ENCODE assay signal across 17 cellular contexts in the genomic region with DNA sequence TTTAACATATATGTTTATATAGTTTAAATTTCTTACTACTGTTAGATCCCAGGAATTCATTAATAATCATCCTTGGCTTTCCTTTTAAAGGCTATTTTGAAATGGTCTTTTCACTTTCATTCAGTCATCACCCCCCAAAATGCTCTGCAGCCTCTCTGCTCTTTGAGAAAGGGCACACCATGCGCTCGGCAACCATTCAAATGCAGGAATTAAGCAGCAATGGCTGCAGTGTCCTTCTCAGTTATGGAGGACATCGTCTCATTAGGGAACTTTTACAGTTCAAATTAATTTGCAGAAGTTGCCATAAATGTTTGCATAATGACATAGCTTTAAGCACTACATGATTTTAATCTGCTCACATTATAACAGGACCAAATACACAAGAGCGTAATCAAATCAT. TPM values are rescaled to one million over a fixed set of nuclear protein-coding genes. Genes with fewer than 3 reads are reported as not detected.
DNase-seq lines count a peak whose midpoint lies in the region; ATAC-seq and TF ChIP-seq lines count a peak whose summit lies in the region.
"Had no signal": no experiment of that assay in that cellular context is flagged by ENCODE, and none has a peak within 500 bp of the region (broad histone marks: within the 10 kb centered on the region; RNA-seq: fewer than 3 reads in every experiment).

No MANE protein-coding gene starts in this region.

- TF ChIP-seq CTCF in activated CD8-positive, alpha-beta T cell treated with anti-CD3 and anti-CD28 coated beads for 36 hours (IDR thresholded peaks at IDR 0.05), result no peak
- no peak for TF ChIP-seq CTCF in brain (conservative IDR thresholded peaks at IDR 0.05)
- no peak for TF ChIP-seq CTCF in progenitor cell of endocrine pancreas (IDR thresholded peaks at IDR 0.05; ENCODE audit: unreplicated experiment)

- peaks cover 56% of the 10 kb centered on the region for H3K4me1 Mint-ChIP-seq in activated CD8-positive, alpha-beta T cell treated with anti-CD3 and anti-CD28 coated beads for 36 hours (ENCODE audit: low read depth)
- peaks cover 39% of the 10 kb centered on the region for H3K4me1 Mint-ChIP-seq in activated CD8-positive, alpha-beta T cell treated with anti-CD3 and anti-CD28 coated beads, Interleukin-2, amount 10 ng/mL, durations not matched to agents 7 days and 5 days (ENCODE audit: low read depth)
- peaks cover 31 to 57% (median 51%) of the 10 kb centered on the region in 4 donors for H3K4me1 Mint-ChIP-seq in CD4-positive, CD25-positive, alpha-beta regulatory T cell
- peaks cover 70% of the 10 kb centered on the region for H3K4me1 Mint-ChIP-seq in brain
- H3K4me1 Mint-ChIP-seq in progenitor cell of endocrine pancreas (ENCODE audit: low read depth), result peaks cover 16% of the 10 kb centered on the region

- H3K27me3 ChIP-seq in CD4-positive, CD25-positive, alpha-beta regulatory T cell (ENCODE audit: control insufficient read depth, insufficient read depth, low read length), result no peaks in the 10 kb centered on the region
- H3K27me3 ChIP-seq in H7 (ENCODE audit: control insufficient read depth, insufficient read depth, low read length), result peaks cover 33% of the 10 kb centered on the region

- H3K27me3 Mint-ChIP-seq in activated CD8-positive, alpha-beta T cell treated with anti-CD3 and anti-CD28 coated beads for 36 hours, result no peaks in the 10 kb centered on the region
- no peaks in the 10 kb centered on the region for H3K27me3 Mint-ChIP-seq in activated CD8-positive, alpha-beta T cell treated with anti-CD3 and anti-CD28 coated beads, Interleukin-2, amount 10 ng/mL, durations not matched to agents 7 days and 5 days (ENCODE audit: low read depth)
- H3K27me3 Mint-ChIP-seq in CD4-positive, CD25-positive, alpha-beta regulatory T cell, result no peaks in the 10 kb centered on the region
- no peaks in the 10 kb centered on the region for H3K27me3 Mint-ChIP-seq in brain
- no peaks in the 10 kb centered on the region for H3K27me3 Mint-ChIP-seq in progenitor cell of endocrine pancreas
- H3K27me3 Mint-ChIP-seq: B cell; CD4-positive, alpha-beta memory T cell; IgD-negative memory B cell had no signal

- H3K36me3 Mint-ChIP-seq in activated CD8-positive, alpha-beta T cell treated with anti-CD3 and anti-CD28 coated beads for 36 hours (ENCODE audit: low read depth), result peaks cover 56% of the 10 kb centered on the region
- peaks cover 73% of the 10 kb centered on the region for H3K36me3 Mint-ChIP-seq in activated CD8-positive, alpha-beta T cell treated with anti-CD3 and anti-CD28 coated beads, Interleukin-2, amount 10 ng/mL, durations not matched to agents 7 days and 5 days (ENCODE audit: low read depth)
- H3K36me3 Mint-ChIP-seq in CD4-positive, CD25-positive, alpha-beta regulatory T cell, result peaks cover 56% of the 10 kb centered on the region
- H3K36me3 Mint-ChIP-seq in brain, result peaks cover 67% of the 10 kb centered on the region
- H3K36me3 Mint-ChIP-seq in progenitor cell of endocrine pancreas (ENCODE audit: insufficient read depth), result peaks cover 14% of the 10 kb centered on the region
- H3K36me3 Mint-ChIP-seq: IgD-negative memory B cell had no signal

- POLR2A ChIA-PET in activated CD8-positive, alpha-beta T cell treated with anti-CD3 and anti-CD28 coated beads for 36 hours (lab: Charles Lee), result no interaction called here
- POLR2A ChIA-PET in activated CD8-positive, alpha-beta T cell treated with anti-CD3 and anti-CD28 coated beads, Interleukin-2, amount 10 ng/mL, durations not matched to agents 7 days and 5 days (lab: Charles Lee), result interaction anchor here (0.6 kb wide), 1 partner anchor 36 kb away, joined by 3 read pairs; no protein-coding TSS in a partner anchor

- no peak for DNase-seq in activated CD8-positive, alpha-beta T cell treated with anti-CD3 and anti-CD28 coated beads for 36 hours
- DNase-seq in activated CD8-positive, alpha-beta T cell treated with anti-CD3 and anti-CD28 coated beads, Interleukin-2, amount 10 ng/mL, durations not matched to agents 7 days and 5 days, result no peak
- no peak for DNase-seq in CD4-positive, CD25-positive, alpha-beta regulatory T cell
- peak; percentile 30 for DNase-seq in H7
- no peak for DNase-seq in progenitor cell of endocrine pancreas (ENCODE audit: low spot score, unreplicated experiment)
- DNase-seq in MV-4-11 (lab: John Stamatoyannopoulos, UW), result no peak
- DNase-seq: C1 segment of cervical spinal cord; CD4-positive, alpha-beta memory T cell; DMS153; EL; GDM1 had no signal

- H3K9me3 ChIP-seq in CD4-positive, CD25-positive, alpha-beta regulatory T cell (ENCODE audit: control insufficient read depth in 2 of 2, low read length in 2 of 2), result no peaks in the 10 kb centered on the region

- CTCF ChIA-PET in activated CD8-positive, alpha-beta T cell treated with anti-CD3 and anti-CD28 coated beads for 36 hours (lab: Charles Lee), result no interaction called here
- CTCF ChIA-PET in activated CD8-positive, alpha-beta T cell treated with anti-CD3 and anti-CD28 coated beads, Interleukin-2, amount 10 ng/mL, durations not matched to agents 7 days and 5 days (lab: Charles Lee), result no interaction called here

- peaks cover 76% of the 10 kb centered on the region for H3K36me3 ChIP-seq in CD4-positive, CD25-positive, alpha-beta regulatory T cell (ENCODE audit: control insufficient read depth, insufficient read depth, low read length)
- H3K36me3 ChIP-seq in H7 (replicated peaks; ENCODE audit: control insufficient read depth, insufficient read depth, low read length), result peaks cover 8% of the 10 kb centered on the region

- H3K4me3 Mint-ChIP-seq in activated CD8-positive, alpha-beta T cell treated with anti-CD3 and anti-CD28 coated beads for 36 hours, result no peak overlapping the region
- H3K4me3 Mint-ChIP-seq in activated CD8-positive, alpha-beta T cell treated with anti-CD3 and anti-CD28 coated beads, Interleukin-2, amount 10 ng/mL, durations not matched to agents 7 days and 5 days, result no peak overlapping the region
- peak overlapping the region in 2 of 4 donors; percentile 0 to 51 for H3K4me3 Mint-ChIP-seq in CD4-positive, CD25-positive, alpha-beta regulatory T cell
- H3K4me3 Mint-ChIP-seq in brain (peak overlapping the region in 4 of 5 experiments; percentile 25 to 47 (median 28)), progenitor cell of endocrine pancreas (ENCODE audit: low read depth) (no peak overlapping the region)
- H3K4me3 Mint-ChIP-seq: B cell, IgD-negative memory B cell had no signal

- H3K9me3 Mint-ChIP-seq in activated CD8-positive, alpha-beta T cell treated with anti-CD3 and anti-CD28 coated beads for 36 hours, result no peaks in the 10 kb centered on the region
- no peaks in the 10 kb centered on the region for H3K9me3 Mint-ChIP-seq in activated CD8-positive, alpha-beta T cell treated with anti-CD3 and anti-CD28 coated beads, Interleukin-2, amount 10 ng/mL, durations not matched to agents 7 days and 5 days (ENCODE audit: insufficient read depth)
- no peaks in the 10 kb centered on the region for H3K9me3 Mint-ChIP-seq in CD4-positive, CD25-positive, alpha-beta regulatory T cell
- H3K9me3 Mint-ChIP-seq in brain (no peaks in the 10 kb centered on the region), progenitor cell of endocrine pancreas (ENCODE audit: low read depth) (no peaks in the 10 kb centered on the region)
- H3K9me3 Mint-ChIP-seq: CD4-positive, alpha-beta memory T cell; IgD-negative memory B cell had no signal

- peak overlapping the region; percentile 40 for H3K27ac Mint-ChIP-seq in activated CD8-positive, alpha-beta T cell treated with anti-CD3 and anti-CD28 coated beads for 36 hours
- H3K27ac Mint-ChIP-seq in activated CD8-positive, alpha-beta T cell treated with anti-CD3 and anti-CD28 coated beads, Interleukin-2, amount 10 ng/mL, durations not matched to agents 7 days and 5 days, result no peak overlapping the region
- H3K27ac Mint-ChIP-seq in CD4-positive, CD25-positive, alpha-beta regulatory T cell, result peak overlapping the region in 2 of 3 donors; percentile 42 to 87
- peak overlapping the region; percentile 1 to 56 (median 27) for H3K27ac Mint-ChIP-seq in brain
- H3K27ac Mint-ChIP-seq in progenitor cell of endocrine pancreas, result no peak overlapping the region
- H3K27ac Mint-ChIP-seq: B cell, IgD-negative memory B cell had no signal

- H3K27ac ChIP-seq in CD4-positive, CD25-positive, alpha-beta regulatory T cell (ENCODE audit: insufficient read depth, low read length, poor library complexity, severe bottlenecking), result no peak overlapping the region

- ATAC-seq in activated CD8-positive, alpha-beta T cell treated with anti-CD3 and anti-CD28 coated beads for 36 hours, result no peak
- no peak for ATAC-seq in activated CD8-positive, alpha-beta T cell treated with anti-CD3 and anti-CD28 coated beads, Interleukin-2, amount 10 ng/mL, durations not matched to agents 7 days and 5 days
- ATAC-seq in CD4-positive, CD25-positive, alpha-beta regulatory T cell (ENCODE audit: low read depth in 2 of 2), result no peak
- no peak for ATAC-seq in GM19455 (IDR thresholded peaks at IDR 0.05; ENCODE audit: unreplicated experiment)
- ATAC-seq: HCT116 had no signal

- H3K4me3 ChIP-seq in CD4-positive, CD25-positive, alpha-beta regulatory T cell (ENCODE audit: low read depth, low read length), result no peak overlapping the region
- H3K4me3 ChIP-seq in H7 (ENCODE audit: insufficient read depth, low read depth, low read length), result no peak overlapping the region

- intact Hi-C loops in activated CD8-positive, alpha-beta T cell treated with anti-CD3 and anti-CD28 coated beads for 36 hours (cut with micrococcal nuclease), result no loop called here

- H3K4me1 ChIP-seq in CD4-positive, CD25-positive, alpha-beta regulatory T cell (ENCODE audit: control insufficient read depth, insufficient read depth, low read length, poor library complexity, severe bottlenecking), result peaks cover 39% of the 10 kb centered on the region

RNA-seq across cellular contexts. Expression of a gene that starts 6.3 kb away (rescaled TPM):
- total RNA-seq in activated CD8-positive, alpha-beta T cell treated with anti-CD3 and anti-CD28 coated beads for 36 hours, result not detected
- not detected for total RNA-seq in activated CD8-positive, alpha-beta T cell treated with anti-CD3 and anti-CD28 coated beads, Interleukin-2, amount 10 ng/mL, durations not matched to agents 7 days and 5 days
- total RNA-seq in CD4-positive, CD25-positive, alpha-beta regulatory T cell, result 31.7 TPM
- polyA plus RNA-seq in CD4-positive, CD25-positive, alpha-beta regulatory T cell, result under 1 TPM; 0.07 to 0.22 (median 0.13) TPM
- total RNA-seq in H7 (2014; rRNA removed; shearing (Covaris generic)), result not detected in 2 replicates
- not detected for polyA plus RNA-seq in brain (ENCODE audit: insufficient read depth, low read depth, low replicate concordance)
- total RNA-seq in progenitor cell of endocrine pancreas, result 0.16 and 0.19 TPM in 2 replicates
- total RNA-seq: CD4-positive, alpha-beta memory T cell; H4 had no signal
- polyA plus RNA-seq: CD4-positive, alpha-beta memory T cell had no signal

RNA-seq across cellular contexts. Expression of a gene that starts 6.6 kb away (rescaled TPM):
- total RNA-seq in activated CD8-positive, alpha-beta T cell treated with anti-CD3 and anti-CD28 coated beads for 36 hours, result 10 to 100 TPM; 67.4 to 68.8 TPM
- 10 to 100 TPM; 97.8 to 98.8 TPM for total RNA-seq in activated CD8-positive, alpha-beta T cell treated with anti-CD3 and anti-CD28 coated beads, Interleukin-2, amount 10 ng/mL, durations not matched to agents 7 days and 5 days
- total RNA-seq in CD4-positive, CD25-positive, alpha-beta regulatory T cell, result 54.9 TPM
- polyA plus RNA-seq in CD4-positive, CD25-positive, alpha-beta regulatory T cell, result 100 to 1,000 TPM in 2 of 4 donors, 10 to 100 TPM in 2; 85.6 to 145 (median 102) TPM
- total RNA-seq in H7 (2014; rRNA removed; shearing (Covaris generic)), result 14.3 and 16.4 TPM in 2 replicates
- polyA plus RNA-seq in brain (ENCODE audit: insufficient read depth, low read depth, low replicate concordance), result 87.4 TPM
- 55.9 and 69.7 TPM in 2 replicates for total RNA-seq in progenitor cell of endocrine pancreas

RNA-seq across cellular contexts. Expression of a gene that starts 17.1 kb away (rescaled TPM):
- total RNA-seq in activated CD8-positive, alpha-beta T cell treated with anti-CD3 and anti-CD28 coated beads for 36 hours, result 100 to 1,000 TPM; 140 to 145 TPM
- total RNA-seq in activated CD8-positive, alpha-beta T cell treated with anti-CD3 and anti-CD28 coated beads, Interleukin-2, amount 10 ng/mL, durations not matched to agents 7 days and 5 days, result 10 to 100 TPM; 80.1 to 81.6 TPM
- 50.4 TPM for total RNA-seq in CD4-positive, CD25-positive, alpha-beta regulatory T cell
- 10 to 100 TPM; 33.8 to 44.7 (median 37.6) TPM for polyA plus RNA-seq in CD4-positive, CD25-positive, alpha-beta regulatory T cell
- 29.5 and 36.3 TPM in 2 replicates for total RNA-seq in H7 (2014; rRNA removed; shearing (Covaris generic))
- polyA plus RNA-seq in brain (ENCODE audit: insufficient read depth, low read depth, low replicate concordance), result 38.3 TPM
- total RNA-seq in progenitor cell of endocrine pancreas, result 50.1 and 52.8 TPM in 2 replicates

RNA-seq across cellular contexts. Expression of a gene that starts 18.5 kb away (rescaled TPM):
- 10 to 100 TPM; 17.9 to 18.4 TPM for total RNA-seq in activated CD8-positive, alpha-beta T cell treated with anti-CD3 and anti-CD28 coated beads for 36 hours
- 10 to 100 TPM; 42.4 to 44.0 TPM for total RNA-seq in activated CD8-positive, alpha-beta T cell treated with anti-CD3 and anti-CD28 coated beads, Interleukin-2, amount 10 ng/mL, durations not matched to agents 7 days and 5 days
- total RNA-seq in CD4-positive, CD25-positive, alpha-beta regulatory T cell, result 26.6 TPM
- 1 to 10 TPM; 1.8 to 3.4 (median 3.2) TPM for polyA plus RNA-seq in CD4-positive, CD25-positive, alpha-beta regulatory T cell
- total RNA-seq in H7 (2014; rRNA removed; shearing (Covaris generic)), result 12.9 and 19.7 TPM in 2 replicates
- 32.2 TPM for polyA plus RNA-seq in brain (ENCODE audit: insufficient read depth, low read depth, low replicate concordance)
- 61.4 and 65.6 TPM in 2 replicates for total RNA-seq in progenitor cell of endocrine pancreas

RNA-seq across cellular contexts. Expression of a gene that starts 44.5 kb away (rescaled TPM):
- 100 to 1,000 TPM; 106 to 120 TPM for total RNA-seq in activated CD8-positive, alpha-beta T cell treated with anti-CD3 and anti-CD28 coated beads for 36 hours
- 10 to 100 TPM; 89.0 to 89.5 TPM for total RNA-seq in activated CD8-positive, alpha-beta T cell treated with anti-CD3 and anti-CD28 coated beads, Interleukin-2, amount 10 ng/mL, durations not matched to agents 7 days and 5 days
- total RNA-seq in CD4-positive, CD25-positive, alpha-beta regulatory T cell, result 66.3 TPM
- polyA plus RNA-seq in CD4-positive, CD25-positive, alpha-beta regulatory T cell, result 10 to 100 TPM; 58.6 to 68.2 (median 59.4) TPM
- total RNA-seq in H7 (2014; rRNA removed; shearing (Covaris generic)), result 36.8 and 39.8 TPM in 2 replicates
- 153 TPM for polyA plus RNA-seq in brain (ENCODE audit: insufficient read depth, low read depth, low replicate concordance)
- 116 and 122 TPM in 2 replicates for total RNA-seq in progenitor cell of endocrine pancreas

Comparison
In these comparisons a context has a peak if more than half of its experiments do, and no peak if none do; other contexts are left out.
1. H3K27ac Mint-ChIP-seq: peak in activated CD8-positive, alpha-beta T cell treated with anti-CD3 and anti-CD28 coated beads for 36 hours (single experiment), CD4-positive, CD25-positive, alpha-beta regulatory T cell (2 of 3) and brain (5 of 5); none in activated CD8-positive, alpha-beta T cell treated with anti-CD3 and anti-CD28 coated beads, Interleukin-2, amount 10 ng/mL, durations not matched to agents 7 days and 5 days (single experiment) and progenitor cell of endocrine pancreas (single experiment).
2. H3K4me3 Mint-ChIP-seq: peak in brain (4 of 5); none in activated CD8-positive, alpha-beta T cell treated with anti-CD3 and anti-CD28 coated beads for 36 hours (single experiment), activated CD8-positive, alpha-beta T cell treated with anti-CD3 and anti-CD28 coated beads, Interleukin-2, amount 10 ng/mL, durations not matched to agents 7 days and 5 days (single experiment) and progenitor cell of endocrine pancreas (single experiment).
3. RNA of a gene that starts 6.3 kb away (total RNA-seq): 31.7 TPM in CD4-positive, CD25-positive, alpha-beta regulatory T cell (single experiment); 0.16 to 0.19 TPM in progenitor cell of endocrine pancreas, not detected in activated CD8-positive, alpha-beta T cell treated with anti-CD3 and anti-CD28 coated beads, Interleukin-2, amount 10 ng/mL, durations not matched to agents 7 days and 5 days, not detected in activated CD8-positive, alpha-beta T cell treated with anti-CD3 and anti-CD28 coated beads for 36 hours and not detected in H7; every median in the first group is over 10 times any median in the second.